23 cellular contexts compared by ENCODE assay signal in the genomic region with DNA sequence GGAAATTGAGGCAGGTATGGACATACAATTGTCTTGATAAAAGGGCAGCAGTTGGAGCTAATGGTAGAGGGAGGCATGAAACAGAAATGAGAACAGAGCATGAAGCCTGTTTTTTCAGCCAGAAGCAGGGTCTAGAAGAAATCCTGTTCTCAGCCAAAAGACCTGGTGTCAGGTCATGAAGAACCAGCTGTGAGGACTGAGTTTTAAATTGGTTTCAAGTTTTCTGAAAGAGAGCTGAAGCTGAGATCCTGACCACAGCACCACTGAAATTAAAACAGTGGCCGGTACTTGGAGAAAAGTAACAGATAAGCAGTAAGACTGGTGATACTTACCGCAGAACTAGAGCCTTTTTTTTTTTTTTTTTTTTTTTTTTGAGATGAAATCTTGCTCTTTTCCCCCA.
"Had no signal": no experiment of that assay in that cellular context is flagged by ENCODE, and none has a peak within 500 bp of the region (broad histone marks: within the 10 kb centered on the region; RNA-seq: fewer than 3 reads in every experiment).

No MANE protein-coding gene starts in this region.

- H3K9me3 ChIP-seq: SK-N-SH had no signal

- H3K4me2 ChIP-seq: SK-N-SH had no signal

- ATAC-seq: HepG2, Panc1, PC-3, T-cell had no signal

- H3K9ac ChIP-seq: SK-N-SH had no signal

- DNase-seq: IMR-90, Kasumi-1, KG1, MV-4-11, NCI-H1048, NCI-H1105, NCI-H1417, NCI-H146, NCI-H1694 treated with DMSO at 0.1 percent for 48 hours, NCI-H1930, NCI-H2081, NCI-H2107, NCI-H2227 treated with DMSO at 0.1 percent for 48 hours, NCI-H526 treated with DMSO at 0.1 percent for 48 hours, NCI-H748 treated with DMSO at 0.1 percent for 48 hours, PC-3, SHP77, SK-N-SH, SW 1271, T-cell had no signal

- H3K27ac ChIP-seq: RWPE1 had no signal

- H3K9me2 ChIP-seq: SK-N-SH had no signal
